In the genomic region with DNA sequence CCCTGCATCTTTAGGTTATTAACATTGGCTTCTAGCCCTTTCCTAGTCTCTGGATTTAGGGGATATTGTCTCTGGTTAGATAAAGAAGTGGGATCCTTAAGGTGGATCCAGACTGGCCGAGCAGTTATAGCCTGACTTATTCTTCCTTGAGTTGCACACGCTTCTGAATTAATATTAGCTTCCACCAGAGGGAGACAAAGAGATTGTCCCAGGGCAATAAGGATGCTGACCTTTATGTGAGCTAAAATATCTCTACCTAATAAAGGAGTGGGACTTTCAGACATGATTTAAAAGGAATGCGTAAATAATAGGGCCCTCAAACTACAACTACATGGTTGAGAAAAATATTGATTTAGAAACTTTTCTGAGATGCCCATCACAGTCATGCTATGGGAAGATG, we compare ENCODE assay signal across 9 cellular contexts.
A peak's percentile ranks its signal among the peaks of the same experiment; 100 is the strongest.
DNase-seq lines count a peak whose midpoint lies in the region; ATAC-seq, FAIRE-seq and TF ChIP-seq lines count a peak whose summit lies in the region.
"Had no signal": no experiment of that assay in that cellular context is flagged by ENCODE, and none has a peak within 500 bp of the region (broad histone marks: within the 10 kb centered on the region; RNA-seq: fewer than 3 reads in every experiment).

No MANE protein-coding gene starts in this region.

- H3K27ac ChIP-seq in endodermal cell (ENCODE audit: low read depth, low read length) (no peak overlapping the region), transverse colon (no peak overlapping the region)

- peak; percentile 81 for ATAC-seq in HG02798 (IDR thresholded peaks at IDR 0.05; ENCODE audit: poor library complexity, unreplicated experiment)

- H3K27me3 Mint-ChIP-seq in endodermal cell (ENCODE audit: insufficient read depth), result peaks cover 2% of the 10 kb centered on the region

- no peaks in the 10 kb centered on the region for H3K4me1 ChIP-seq in endodermal cell (ENCODE audit: control insufficient read depth, insufficient read depth, low read length)
- no peaks in the 10 kb centered on the region for H3K4me1 ChIP-seq in transverse colon

- H3K4me3 ChIP-seq in endodermal cell (ENCODE audit: low read length), result no peak overlapping the region
- no peak overlapping the region for H3K4me3 ChIP-seq in transverse colon

- H3K36me3 Mint-ChIP-seq in endodermal cell (ENCODE audit: low read depth), result no peaks in the 10 kb centered on the region

- intact Hi-C loops in transverse colon (cut with DNase I; ENCODE audit: low total_unique reads), result no loop called here

- H3K27me3 ChIP-seq in endodermal cell (ENCODE audit: control insufficient read depth, insufficient read depth, low read length, poor library complexity, severe bottlenecking) (no peaks in the 10 kb centered on the region), transverse colon (no peaks in the 10 kb centered on the region)

- TF ChIP-seq EP300 in transverse colon (IDR thresholded peaks at IDR 0.05; ENCODE audit: low read depth), result no peak

- H3K4me3 Mint-ChIP-seq in endodermal cell, result no peak overlapping the region

- in situ Hi-C loops in transverse colon (cut with MboI; ENCODE audit: low pct_ligation_motif_present in 1 of 4, low pct_unique_long_range_greater_than_20kb in 1 of 4, low sequenced_read_pairs in 3 of 4), result no loop called here

- no peak overlapping the region for H3K27ac Mint-ChIP-seq in endodermal cell

- FAIRE-seq in frontal cortex (lab: Jason Lieb, UNC), result no peak
- FAIRE-seq: A204.1 had no signal

- TF ChIP-seq POLR2A in transverse colon (IDR thresholded peaks at IDR 0.05), result no peak

- 50% methylated on average over 2 of the region's 3 CpGs; no CpG with 5 or more reads in 1 of the 2 experiments for WGBS in endodermal cell (ENCODE audit: insufficient coverage in 1 of 2, insufficient read length in 1 of 2), 2 experiments
- WGBS in transverse colon (ENCODE audit: low coverage in 1 of 2), 2 donors, result 52 to 71% methylated on average over 1 to 3 of the region's 3 CpGs

- no peaks in the 10 kb centered on the region for H3K4me1 Mint-ChIP-seq in endodermal cell

- H3K9ac ChIP-seq in endodermal cell (ENCODE audit: extremely low read depth, low read length, poor library complexity, severe bottlenecking), result no peak overlapping the region

- H3K36me3 ChIP-seq in endodermal cell (ENCODE audit: control insufficient read depth, insufficient read depth, low read length), result no peaks in the 10 kb centered on the region
- no peaks in the 10 kb centered on the region for H3K36me3 ChIP-seq in transverse colon

- no peaks in the 10 kb centered on the region for H3K9me3 ChIP-seq in endodermal cell (ENCODE audit: control insufficient read depth, low read length)
- no peaks in the 10 kb centered on the region for H3K9me3 ChIP-seq in transverse colon

- H3K9me3 Mint-ChIP-seq in endodermal cell, result no peaks in the 10 kb centered on the region

- TF ChIP-seq CTCF in endodermal cell (conservative IDR thresholded peaks at IDR 0.05) (peak; percentile 95), transverse colon (IDR thresholded peaks at IDR 0.05) (peak in 4 of 5 experiments; percentile 27 to 46 (median 43))

- DNase-seq in DMS 273 (lab: John Stamatoyannopoulos, UW; ENCODE audit: unreplicated experiment) (peak; percentile 28), DMS 273 treated with DMSO at 0.1 percent for 48 hours (lab: John Stamatoyannopoulos, UW) (no peak), NCI-H2196 (lab: John Stamatoyannopoulos, UW; ENCODE audit: unreplicated experiment) (peak; percentile 68), endodermal cell (no peak), transverse colon (no peak), frontal cortex (ENCODE audit: low spot score in 2 of 2) (no peak), amniotic stem cell (lab: John Stamatoyannopoulos, UW) (no peak)

Comparison
In these comparisons a context has a peak if more than half of its experiments do, and no peak if none do; other contexts are left out.
1. DNase-seq: peak in DMS 273 (single experiment) and NCI-H2196 (single experiment); none in DMS 273 treated with DMSO at 0.1 percent for 48 hours (single experiment), endodermal cell (single experiment), transverse colon (single experiment), frontal cortex (0 of 2) and amniotic stem cell (single experiment).